In the genomic region with DNA sequence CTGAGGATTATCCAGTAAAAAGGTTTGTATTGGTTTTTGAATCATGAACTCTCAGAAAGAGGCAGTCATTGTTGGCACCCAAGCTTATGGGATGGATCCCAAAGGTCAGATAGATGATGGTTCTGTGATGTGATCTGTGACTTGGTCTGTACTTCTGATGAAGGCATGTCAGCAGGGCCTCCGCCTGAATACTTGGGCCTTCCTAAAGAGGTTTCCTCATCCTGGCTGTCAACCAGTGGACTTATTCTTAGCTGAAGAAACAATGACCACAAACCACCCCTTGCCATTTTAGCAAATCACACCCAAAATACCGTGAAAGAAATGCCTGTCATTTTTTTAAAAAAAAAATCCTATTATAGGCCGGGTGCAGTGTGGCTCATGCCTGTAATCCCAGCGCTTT, we compare ENCODE assay signal across 23 cellular contexts.
"Had no signal": no experiment of that assay in that cellular context is flagged by ENCODE, and none has a peak within 500 bp of the region (broad histone marks: within the 10 kb centered on the region; RNA-seq: fewer than 3 reads in every experiment).

No MANE protein-coding gene starts in this region.

- DNase-seq: activated CD4-positive, alpha-beta T cell treated with anti-CD3 and anti-CD28 coated beads for 1 hour; activated CD4-positive, alpha-beta T cell treated with anti-CD3 and anti-CD28 coated beads, Interleukin-2, amount 50 U/mL, for 4 hours; activated CD8-positive, alpha-beta memory T cell treated with anti-CD3 and anti-CD28 coated beads for 24 hours; activated CD8-positive, alpha-beta memory T cell treated with anti-CD3 and anti-CD28 coated beads, Interleukin-2, amount 50 U/mL, for 4 hours; activated naive CD4-positive, alpha-beta T cell treated with Interleukin-2 at 50 U/mL for 16 hours; activated naive CD8-positive, alpha-beta T cell treated with anti-CD3 and anti-CD28 coated beads for 36 hours; activated T-cell treated with anti-CD3 and anti-CD28 coated beads, Interleukin-2, amount 50 U/mL, for 4 hours; amniotic stem cell; cerebellar nuclear complex; endodermal cell; esophagus squamous epithelium; foreskin melanocyte; immature natural killer cell; lower lobe of right lung; stomach; T-helper 1 cell; testis; WERI-Rb-1 had no signal

- H3K4me3 ChIP-seq: coronary artery, esophagus squamous epithelium, lower lobe of right lung, neural progenitor cell, stomach, testis, vagina had no signal

- H3K9me3 ChIP-seq: esophagus squamous epithelium, lower lobe of right lung, stomach, testis, vagina had no signal

- H3K9ac ChIP-seq: neural progenitor cell had no signal

- H2AFZ ChIP-seq: neural progenitor cell had no signal

- H3K27me3 ChIP-seq: esophagus squamous epithelium, neural progenitor cell, stomach, testis, vagina had no signal

- ATAC-seq: activated T-cell treated with anti-CD3 and anti-CD28 coated beads, Interleukin-2, amount 50 U/mL, for 4 hours; left lobe of liver; lower lobe of right lung; naive thymus-derived CD8-positive, alpha-beta T cell had no signal

- H3K27ac ChIP-seq: coronary artery, esophagus squamous epithelium, lower lobe of right lung, neural progenitor cell, stomach, testis, vagina, WERI-Rb-1 had no signal

- H3K4me1 ChIP-seq: lower lobe of right lung, neural progenitor cell, testis had no signal

- H3K36me3 ChIP-seq: esophagus squamous epithelium, lower lobe of right lung, neural progenitor cell, stomach, vagina, WERI-Rb-1 had no signal

- H3K4me2 ChIP-seq: neural progenitor cell had no signal
